ENCODE assay signal across 20 cellular contexts in genomic region chr11:57274904-57275498, GRCh38. TPM values are rescaled to one million over a fixed set of nuclear protein-coding genes. Genes with fewer than 3 reads are reported as not detected.
A peak's percentile ranks its signal among the peaks of the same experiment; 100 is the strongest.
DNase-seq lines count a peak whose midpoint lies in the region; ATAC-seq, FAIRE-seq and TF ChIP-seq lines count a peak whose summit lies in the region.
"Had no signal": no experiment of that assay in that cellular context is flagged by ENCODE, and none has a peak within 500 bp of the region (broad histone marks: within the 10 kb centered on the region; RNA-seq: fewer than 3 reads in every experiment).

No MANE protein-coding gene starts in this region.

- H3K9me3 ChIP-seq in liver (ENCODE audit: control insufficient read depth in 4 of 4, low read length in 3 of 4) (peaks cover 0 to 6% (median 2%) of the 10 kb centered on the region in 4 donors), HepG2 (ENCODE audit: low read length) (peaks cover 7% of the 10 kb centered on the region; the same call in 1 of the 2 replicates), lower lobe of right lung (peaks cover 6% of the 10 kb centered on the region), uterus (no peaks in the 10 kb centered on the region), pancreas (no peaks in the 10 kb centered on the region)
- no peaks in the 10 kb centered on the region for H3K9me3 ChIP-seq in CD4-positive, alpha-beta memory T cell (ENCODE audit: control insufficient read depth in 1 of 2, low read length in 2 of 2)

- H3K4me2 ChIP-seq in HepG2 (ENCODE audit: low read depth, low read length) = no peak overlapping the region
- H3K4me2 ChIP-seq: GM23338 had no signal

- H3K4me1 ChIP-seq in liver (ENCODE audit: control insufficient read depth in 4 of 4, insufficient read depth in 4 of 4, low read length in 3 of 4) = peaks cover 5 to 15% (median 10%) of the 10 kb centered on the region in 4 donors
- H3K4me1 ChIP-seq in HepG2 (ENCODE audit: insufficient read depth, low read length) = 0 out of 2 replicates have a peak, but pooled peaks cover 5% of the 10 kb centered on the region
- H3K4me1 ChIP-seq in lower lobe of right lung = peaks cover 34% of the 10 kb centered on the region
- H3K4me1 ChIP-seq in uterus = no peaks in the 10 kb centered on the region
- H3K4me1 ChIP-seq in CD4-positive, alpha-beta memory T cell (ENCODE audit: insufficient read depth, low read length) = no peaks in the 10 kb centered on the region
- peaks cover 0 to 8% (median 0%) of the 10 kb centered on the region in 3 donors for H3K4me1 ChIP-seq in pancreas

- in situ Hi-C loops in HepG2 (cut with HindIII; ENCODE audit: extremely low pct_ligation_motif_present, low pct_unique_long_range_greater_than_20kb) = no loop called here

- no peak for ATAC-seq in HepG2
- no peak for ATAC-seq in lower lobe of right lung
- ATAC-seq in pancreas = no peak
- ATAC-seq: GM23338, Panc1 had no signal

- H3K36me3 ChIP-seq in liver (ENCODE audit: control insufficient read depth in 4 of 4, insufficient read depth in 3 of 4, low read depth in 1 of 4, low read length in 3 of 4) = no peaks in the 10 kb centered on the region
- no peaks in the 10 kb centered on the region for H3K36me3 ChIP-seq in HepG2 (replicated peaks in 1 of 2; ENCODE audit: control insufficient read depth in 1 of 2, insufficient read depth in 2 of 2, low read length in 2 of 2)
- H3K36me3 ChIP-seq in bronchial epithelial cell (ENCODE audit: control insufficient read depth, insufficient read depth, low read length) = no peaks in the 10 kb centered on the region
- H3K36me3 ChIP-seq in lower lobe of right lung = no peaks in the 10 kb centered on the region
- H3K36me3 ChIP-seq in uterus = no peaks in the 10 kb centered on the region
- no peaks in the 10 kb centered on the region for H3K36me3 ChIP-seq in CD4-positive, alpha-beta memory T cell (ENCODE audit: insufficient read depth, low read length)
- no peaks in the 10 kb centered on the region for H3K36me3 ChIP-seq in pancreas

- CTCF ChIA-PET in HepG2 (lab: Yijun Ruan, JAX; ENCODE audit: low intra/inter-chr PET ratio, low total read pairs) = no interaction called here
- CTCF ChIA-PET in CD4-positive, alpha-beta memory T cell (lab: Charles Lee; ENCODE audit: partially characterized antibody) = interaction anchor here (0.8 to 1.1 kb wide), 2 partner anchors 11 to 16 kb away, joined by 3 read pairs; no protein-coding TSS in a partner anchor

- H3K27me3 ChIP-seq in liver (ENCODE audit: control insufficient read depth in 4 of 4, insufficient read depth in 4 of 4, low read length in 3 of 4) (no peaks in the 10 kb centered on the region), HepG2 (ENCODE audit: control insufficient read depth in 1 of 2, insufficient read depth in 2 of 2, low read length in 2 of 2) (peaks cover 0 to 8% of the 10 kb centered on the region in 2 experiments; a peak in 1 of 5 replicates), bronchial epithelial cell (ENCODE audit: control insufficient read depth, insufficient read depth, low read length) (no peaks in the 10 kb centered on the region), lower lobe of right lung (ENCODE audit: low read depth) (no peaks in the 10 kb centered on the region), uterus (no peaks in the 10 kb centered on the region), pancreas (no peaks in the 10 kb centered on the region)
- peaks cover 4% of the 10 kb centered on the region for H3K27me3 ChIP-seq in CD4-positive, alpha-beta memory T cell (ENCODE audit: insufficient read depth, low read length)

- TF ChIP-seq EP300 in HepG2 (IDR thresholded peaks at IDR 0.05; ENCODE audit: low read depth in 2 of 2, low read length in 2 of 2) (no peak), HepG2 (CRISPR knock-in tag; IDR thresholded peaks at IDR 0.05; ENCODE audit: borderline replicate concordance) (no peak)

- H3K4me3 ChIP-seq in liver (ENCODE audit: low read depth in 1 of 3, low read length in 3 of 3) (no peak overlapping the region), HepG2 (replicated peaks in 1 of 3; ENCODE audit: insufficient read depth in 1 of 3, low read depth in 2 of 3, low read length in 3 of 3) (no peak overlapping the region), bronchial epithelial cell (ENCODE audit: low read depth, low read length) (no peak overlapping the region), lower lobe of right lung (no peak overlapping the region), uterus (no peak overlapping the region), pancreas (no peak overlapping the region)
- no peak overlapping the region for H3K4me3 ChIP-seq in CD4-positive, alpha-beta memory T cell (ENCODE audit: low read length in 2 of 2)
- H3K4me3 ChIP-seq: GM23338 had no signal

- no peak overlapping the region for H3K27ac Mint-ChIP-seq in CD4-positive, alpha-beta memory T cell
- H3K27ac Mint-ChIP-seq: CD4-positive, alpha-beta T cell; GM23338 had no signal

- TF ChIP-seq CTCF in liver (IDR thresholded peaks at IDR 0.05; ENCODE audit: low read depth, low read length, missing input control) (no peak), HepG2 (CRISPR knock-in tag; IDR thresholded peaks at IDR 0.05) (no peak), bronchial epithelial cell (IDR thresholded peaks at IDR 0.05; ENCODE audit: insufficient read depth, low read length, severe bottlenecking) (no peak), lower lobe of right lung (IDR thresholded peaks at IDR 0.05) (no peak), uterus (IDR thresholded peaks at IDR 0.05) (no peak), pancreas (IDR thresholded peaks at IDR 0.05) (no peak)

- H3K9ac ChIP-seq in liver (ENCODE audit: low read depth in 1 of 2, low read length in 2 of 2) (no peak overlapping the region), HepG2 (ENCODE audit: insufficient read depth, low read depth, low read length) (no peak overlapping the region)

- no TSS peak for BruUV-seq in HepG2 (replicated peaks; lab: Mats Ljungman, UMichigan)

- H3K36me3 Mint-ChIP-seq in CD4-positive, alpha-beta memory T cell = no peaks in the 10 kb centered on the region

- H3K9me3 Mint-ChIP-seq in CD4-positive, alpha-beta memory T cell = peaks cover 4 to 18% (median 8%) of the 10 kb centered on the region in 8 donors

- FAIRE-seq in HepG2 (lab: Jason Lieb, UNC) = no peak
- FAIRE-seq in bronchial epithelial cell (lab: Jason Lieb, UNC) = no peak
- no peak for FAIRE-seq in pancreas (lab: Jason Lieb, UNC)

- DNase-seq in HepG2 (ENCODE audit: low spot score) (no peak), bronchial epithelial cell (ENCODE audit: low read depth) (peak; percentile 54), lower lobe of right lung (no peak), uterus (no peak), pancreas (no peak)
- DNase-seq in CD4-positive, alpha-beta memory T cell = no peak
- DNase-seq in stimulated activated CD4-positive, alpha-beta T cell treated with anti-CD3 and anti-CD28 coated beads, Interleukin-4, amount 100 ng/mL, for 4 hours = no peak
- DNase-seq: AML-193; CD4-positive, alpha-beta T cell; DMS79; Karpas-422; NCI-H1417; NCI-H1930; NCI-H2171; NCI-H510A; NCI-H82; SHP77 had no signal

- peaks cover 3 to 6% (median 4%) of the 10 kb centered on the region in 4 donors for H3K4me1 Mint-ChIP-seq in CD4-positive, alpha-beta memory T cell

- POLR2A ChIA-PET in HepG2 (lab: Yijun Ruan, JAX) = no interaction called here
- POLR2A ChIA-PET in CD4-positive, alpha-beta memory T cell (lab: Charles Lee; ENCODE audit: partially characterized antibody) = no interaction called here

- peaks cover 25 to 27% of the 10 kb centered on the region in 2 donors for H3K27me3 Mint-ChIP-seq in CD4-positive, alpha-beta memory T cell

- H3K27ac ChIP-seq in liver (ENCODE audit: low read depth in 1 of 2, low read length in 2 of 2) (peak overlapping the region; percentile 32 to 43), HepG2 (ENCODE audit: extremely low read length, insufficient read depth, low read length) (no peak overlapping the region), lower lobe of right lung (peak overlapping the region; percentile 64), uterus (peak overlapping the region; percentile 15 to 33), pancreas (no peak overlapping the region)
- no peak overlapping the region for H3K27ac ChIP-seq in CD4-positive, alpha-beta memory T cell (ENCODE audit: low read depth, low read length)

- intact Hi-C loops in HepG2 (cut with micrococcal nuclease; ENCODE audit: unreplicated experiment) (loop anchor here (5.0 kb wide), 1 partner anchor 72 kb away; no protein-coding TSS in a partner anchor), lower lobe of right lung (cut with DNase I) (no loop called here), uterus (cut with DNase I; ENCODE audit: low total_unique reads) (no loop called here), pancreas (cut with DNase I) (no loop called here)
- intact Hi-C loops in CD4-positive, alpha-beta memory T cell (cut with micrococcal nuclease) = no loop called here

- TF ChIP-seq RAD21 in liver (IDR thresholded peaks at IDR 0.05) (no peak), HepG2 (CRISPR knock-in tag; IDR thresholded peaks at IDR 0.05) (no peak)

- H2AFZ ChIP-seq in HepG2 (ENCODE audit: low read length) = no peak overlapping the region
- H2AFZ ChIP-seq: GM23338 had no signal

- H4K20me1 ChIP-seq in HepG2 (ENCODE audit: insufficient read depth, low read length) = no peaks in the 10 kb centered on the region

- H3K4me3 Mint-ChIP-seq in CD4-positive, alpha-beta memory T cell = no peak overlapping the region
- H3K4me3 Mint-ChIP-seq: CD4-positive, alpha-beta T cell; GM23338 had no signal

- TF ChIP-seq POLR2A in HepG2 (IDR thresholded peaks at IDR 0.05; ENCODE audit: insufficient read depth in 1 of 2, low read depth in 2 of 2, low read length in 2 of 2) = no peak
- TF ChIP-seq POLR2A in uterus (IDR thresholded peaks at IDR 0.05) = no peak

- WGBS in liver = 52% methylated on average over 1 of the region's 1 CpG
- 0% methylated on average over 1 of the region's 1 CpG for WGBS in HepG2 (ENCODE audit: low lambda C conversion rate)
- WGBS in pancreas, 2 donors = 7 to 27% methylated on average over 1 of the region's 1 CpG

- no peaks in the 10 kb centered on the region for H3K79me2 ChIP-seq in HepG2 (ENCODE audit: insufficient read depth, low read length)

RNA-seq across cellular contexts. Expression of gene APLNR, which starts 38.0 kb away (rescaled TPM):
- total RNA-seq in liver (10 to 100 TPM in 1 of 2 donors, 1 to 10 TPM in 1; 3.2 to 39.4 TPM), HepG2 (2016; rRNA removed; fragmentation: Illumina TruSeq; extraction: Trizol) (not detected in 2 replicates), bronchial epithelial cell (not detected in 2 replicates), lower lobe of right lung (4.1 TPM), uterus (100 to 1,000 TPM in 1 of 4 donors, under 1 TPM in 1, not detected in 2; 0.58 to 112 TPM), pancreas (1 to 10 TPM in 4 of 6 donors, under 1 TPM in 2; 0.41 to 7.3 (median 1.7) TPM)
- polyA plus RNA-seq in liver (1 to 10 TPM; 3.4 to 4.5 TPM), HepG2 (2011; rRNA removed) (not detected in 2 replicates), pancreas (1 to 10 TPM in 1 of 2 donors, under 1 TPM in 1; 0.19 to 1.2 TPM)
- not detected in 2 replicates for total RNA-seq in HepG2 (2016; cell fraction: cytosol; rRNA removed; fragmentation: Illumina TruSeq; extraction: Trizol; ENCODE audit: low read depth)
- total RNA-seq in HepG2 (2016; cell fraction: insoluble cytoplasmic fraction; rRNA removed; fragmentation: Illumina TruSeq; extraction: Trizol) = not detected in 2 replicates
- total RNA-seq in HepG2 (2016; cell fraction: membrane; rRNA removed; fragmentation: Illumina TruSeq; extraction: Trizol) = not detected in 2 replicates
- not detected in 2 replicates for total RNA-seq in HepG2 (2016; cell fraction: nucleus; rRNA removed; fragmentation: Illumina TruSeq; extraction: Trizol)
- polyA plus RNA-seq in HepG2 (2011; cell fraction: cytosol; rRNA removed) = not detected in 2 replicates
- not detected in 2 replicates for polyA plus RNA-seq in HepG2 (2011; cell fraction: nucleus; rRNA removed)
- not detected in 2 replicates for polyA plus RNA-seq in HepG2 (2012)
- polyA plus RNA-seq in HepG2 (2016; cell fraction: cytosol; fragmentation: Illumina TruSeq; extraction: Trizol; ENCODE audit: low read depth) = not detected in 2 replicates
- not detected in 2 replicates for polyA plus RNA-seq in HepG2 (2016; cell fraction: insoluble cytoplasmic fraction; fragmentation: Illumina TruSeq; extraction: Trizol; ENCODE audit: low read depth)
- polyA plus RNA-seq in HepG2 (2016; cell fraction: membrane; fragmentation: Illumina TruSeq; extraction: Trizol; ENCODE audit: low read depth) = not detected in 2 replicates
- not detected in 2 replicates for polyA plus RNA-seq in HepG2 (2016; cell fraction: nucleus; fragmentation: Illumina TruSeq; extraction: Trizol; ENCODE audit: insufficient read depth, low read depth)
- 0.05 TPM in 1 of 2 replicates, not detected in the other for polyA minus RNA-seq in HepG2 (2011; rRNA and poly(A)+ RNA removed; ENCODE audit: low replicate concordance)
- polyA minus RNA-seq in HepG2 (2011; cell fraction: cytosol; rRNA and poly(A)+ RNA removed) = not detected in 2 replicates
- not detected in 2 replicates for polyA minus RNA-seq in HepG2 (2011; cell fraction: nucleus; rRNA and poly(A)+ RNA removed)
- not detected for total RNA-seq in CD4-positive, alpha-beta memory T cell
- not detected for polyA plus RNA-seq in CD4-positive, alpha-beta memory T cell
- total RNA-seq: CD4-positive, alpha-beta T cell had no signal
- polyA plus RNA-seq: GM23338 had no signal

RNA-seq across cellular contexts. Expression of gene TNKS1BP1, which starts 49.8 kb away (rescaled TPM):
- 10 to 100 TPM; 28.3 to 61.9 TPM for total RNA-seq in liver
- polyA plus RNA-seq in liver = 10 to 100 TPM; 32.0 to 67.1 TPM
- 12.2 and 13.7 TPM in 2 replicates for total RNA-seq in HepG2 (2016; rRNA removed; fragmentation: Illumina TruSeq; extraction: Trizol)
- 1.2 and 1.4 TPM in 2 replicates for total RNA-seq in HepG2 (2016; cell fraction: cytosol; rRNA removed; fragmentation: Illumina TruSeq; extraction: Trizol; ENCODE audit: low read depth)
- total RNA-seq in HepG2 (2016; cell fraction: insoluble cytoplasmic fraction; rRNA removed; fragmentation: Illumina TruSeq; extraction: Trizol) = 9.9 and 16.7 TPM in 2 replicates
- 1.9 and 3.6 TPM in 2 replicates for total RNA-seq in HepG2 (2016; cell fraction: membrane; rRNA removed; fragmentation: Illumina TruSeq; extraction: Trizol)
- 19.5 and 21.4 TPM in 2 replicates for total RNA-seq in HepG2 (2016; cell fraction: nucleus; rRNA removed; fragmentation: Illumina TruSeq; extraction: Trizol)
- 15.0 and 15.5 TPM in 2 replicates for polyA plus RNA-seq in HepG2 (2011; rRNA removed)
- 6.7 and 7.0 TPM in 2 replicates for polyA plus RNA-seq in HepG2 (2011; cell fraction: cytosol; rRNA removed)
- 64.2 and 69.6 TPM in 2 replicates for polyA plus RNA-seq in HepG2 (2011; cell fraction: nucleus; rRNA removed)
- 17.3 and 21.8 TPM in 2 replicates for polyA plus RNA-seq in HepG2 (2012)
- 0.26 and 1.5 TPM in 2 replicates for polyA plus RNA-seq in HepG2 (2016; cell fraction: cytosol; fragmentation: Illumina TruSeq; extraction: Trizol; ENCODE audit: low read depth)
- 13.8 and 16.2 TPM in 2 replicates for polyA plus RNA-seq in HepG2 (2016; cell fraction: insoluble cytoplasmic fraction; fragmentation: Illumina TruSeq; extraction: Trizol; ENCODE audit: low read depth)
- 2.1 and 3.5 TPM in 2 replicates for polyA plus RNA-seq in HepG2 (2016; cell fraction: membrane; fragmentation: Illumina TruSeq; extraction: Trizol; ENCODE audit: low read depth)
- polyA plus RNA-seq in HepG2 (2016; cell fraction: nucleus; fragmentation: Illumina TruSeq; extraction: Trizol; ENCODE audit: insufficient read depth, low read depth) = 46.6 and 51.1 TPM in 2 replicates
- 33.6 and 51.4 TPM in 2 replicates for polyA minus RNA-seq in HepG2 (2011; rRNA and poly(A)+ RNA removed; ENCODE audit: low replicate concordance)
- polyA minus RNA-seq in HepG2 (2011; cell fraction: cytosol; rRNA and poly(A)+ RNA removed) = 7.7 and 9.8 TPM in 2 replicates
- 22.8 and 23.6 TPM in 2 replicates for polyA minus RNA-seq in HepG2 (2011; cell fraction: nucleus; rRNA and poly(A)+ RNA removed)
- 67.9 and 160 TPM in 2 replicates for total RNA-seq in bronchial epithelial cell
- total RNA-seq in lower lobe of right lung = 147 TPM
- total RNA-seq in uterus = 100 to 1,000 TPM in 1 of 4 donors, 10 to 100 TPM in 3; 22.5 to 269 (median 70.8) TPM
- 10 to 100 TPM; 17.2 to 23.7 TPM for total RNA-seq in CD4-positive, alpha-beta memory T cell
- 1 to 10 TPM in 1 of 2 donors, under 1 TPM in 1; 0.52 to 4.7 TPM for polyA plus RNA-seq in CD4-positive, alpha-beta memory T cell
- 100 to 1,000 TPM in 1 of 6 donors, 10 to 100 TPM in 5; 63.4 to 109 (median 77.3) TPM for total RNA-seq in pancreas
- polyA plus RNA-seq in pancreas = 100 to 1,000 TPM; 111 to 172 TPM

Comparison
In these comparisons a context has a peak if more than half of its experiments do, and no peak if none do; other contexts are left out.
1. H3K27ac ChIP-seq: peak in liver (2 of 2), lower lobe of right lung (single experiment) and uterus (2 of 2); none in HepG2 (single experiment), CD4-positive, alpha-beta memory T cell (single experiment) and pancreas (0 of 4).